In the genomic region with DNA sequence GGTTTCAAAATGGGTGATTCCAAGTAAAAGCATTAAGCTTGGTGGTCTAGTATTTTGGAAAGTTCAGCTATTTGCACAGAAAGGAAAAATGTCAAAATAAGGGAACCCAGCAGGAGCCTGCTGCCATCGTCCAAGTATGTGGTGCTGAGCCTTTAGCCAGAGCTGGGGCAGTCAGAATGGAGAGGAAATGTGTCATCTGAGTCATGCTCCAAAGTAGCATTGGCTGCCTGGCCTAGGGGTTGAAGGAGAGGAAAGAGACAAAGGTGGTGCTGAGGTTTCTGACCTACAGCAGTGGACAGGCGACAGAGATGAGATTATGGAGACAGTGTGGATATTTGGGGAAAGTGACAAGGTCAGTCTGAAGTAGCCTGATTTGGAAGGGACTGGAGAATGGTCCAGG, we compare ENCODE assay signal across 27 cellular contexts.
A peak's percentile ranks its signal among the peaks of the same experiment; 100 is the strongest.
DNase-seq lines count a peak whose midpoint lies in the region; TF ChIP-seq lines count a peak whose summit lies in the region.
"Had no signal": no experiment of that assay in that cellular context is flagged by ENCODE, and none has a peak within 500 bp of the region (broad histone marks: within the 10 kb centered on the region; RNA-seq: fewer than 3 reads in every experiment).

No MANE protein-coding gene starts in this region.

- H3K4me1 ChIP-seq in ascending aorta (peaks cover 2 to 55% of the 10 kb centered on the region in 2 donors), H9 (ENCODE audit: insufficient read depth, low read length) (no peaks in the 10 kb centered on the region)
- H3K4me1 ChIP-seq: BLaER1 treated with 17β-estradiol and CSF1 and Interleukin-3, amounts not matched to agents 10 nM and 100 nM; Caco-2 had no signal

- peaks cover 2% of the 10 kb centered on the region for H4K20me1 ChIP-seq in H9 (ENCODE audit: control insufficient read depth, insufficient read depth, insufficient read length)
- H4K20me1 ChIP-seq: BLaER1 treated with 17β-estradiol and CSF1 and Interleukin-3, amounts not matched to agents 10 nM and 100 nM had no signal

- H2BK120ac ChIP-seq in H9 (ENCODE audit: low read depth, low read length, poor library complexity, severe bottlenecking) = no peak overlapping the region

- WGBS in H9 (ENCODE audit: extremely low coverage, insufficient read length, low lambda C conversion rate) = no CpG with 5 or more reads among the region's 2 CpGs

- no peak overlapping the region for H3K9ac ChIP-seq in H9 (ENCODE audit: extremely low read depth, insufficient read length, low read length)
- H3K9ac ChIP-seq: BLaER1 treated with 17β-estradiol and CSF1 and Interleukin-3, amounts not matched to agents 10 nM and 100 nM had no signal

- H3K4me3 ChIP-seq in ascending aorta = no peak overlapping the region
- H3K4me3 ChIP-seq: BLaER1 treated with 17β-estradiol and CSF1 and Interleukin-3, amounts not matched to agents 10 nM and 100 nM; heart left ventricle; K562; psoas muscle; upper lobe of right lung had no signal

- H3K9me3 Mint-ChIP-seq in H9 = no peaks in the 10 kb centered on the region; a peak in 1 of 5 replicates
- H3K9me3 Mint-ChIP-seq: activated naive CD4-positive, alpha-beta T cell treated with anti-CD3 and anti-CD28 coated beads, Interleukin-2, amount 10 ng/mL, durations not matched to agents 7 days and 5 days; WTC11 had no signal

- no peaks in the 10 kb centered on the region for H3K79me1 ChIP-seq in H9 (ENCODE audit: insufficient read depth, low read depth, low read length, poor library complexity, severe bottlenecking)

- H3K23me2 ChIP-seq in H9 (ENCODE audit: insufficient read length, low read depth, low read length, poor library complexity, severe bottlenecking) = no peaks in the 10 kb centered on the region

- TF ChIP-seq CTCF in ascending aorta (IDR thresholded peaks at IDR 0.05) (no peak), H9 (conservative IDR thresholded peaks at IDR 0.05) (no peak)

- H3K4ac ChIP-seq in H9 (ENCODE audit: low read depth, low read length) = no peak overlapping the region

- no peak overlapping the region for H2BK12ac ChIP-seq in H9 (ENCODE audit: insufficient read length, low read depth, low read length)

- H3K27ac ChIP-seq in ascending aorta = peak overlapping the region; percentile 61 to 92
- H3K27ac ChIP-seq in H9 (ENCODE audit: insufficient read length, low read depth, low read length) = no peak overlapping the region
- H3K27ac ChIP-seq: BLaER1 treated with 17β-estradiol and CSF1 and Interleukin-3, amounts not matched to agents 10 nM and 100 nM; heart left ventricle; neutrophil; psoas muscle; upper lobe of right lung had no signal

- no peaks in the 10 kb centered on the region for H3K36me3 ChIP-seq in ascending aorta
- H3K36me3 ChIP-seq: BLaER1 treated with 17β-estradiol and CSF1 and Interleukin-3, amounts not matched to agents 10 nM and 100 nM; heart left ventricle; neutrophil; upper lobe of right lung had no signal

- no peak overlapping the region for H2AK5ac ChIP-seq in H9 (ENCODE audit: insufficient read length, low read length)

- no peak overlapping the region for H3K23ac ChIP-seq in H9 (ENCODE audit: insufficient read length, low read depth, low read length)

- intact Hi-C loops in ascending aorta (cut with DNase I) = loop anchor here (5.0 kb wide), 1 partner anchor 115 kb away; no protein-coding TSS in a partner anchor

- H3K56ac ChIP-seq in H9 (ENCODE audit: insufficient read length, low read depth, low read length) = no peak overlapping the region

- no peak overlapping the region for H4K91ac ChIP-seq in H9 (ENCODE audit: insufficient read length, low read depth, low read length)

- no peaks in the 10 kb centered on the region for H3K36me3 Mint-ChIP-seq in H9 (ENCODE audit: insufficient read depth in 1 of 3, low read depth in 3 of 3)
- H3K36me3 Mint-ChIP-seq: activated naive CD4-positive, alpha-beta T cell treated with anti-CD3 and anti-CD28 coated beads, Interleukin-2, amount 10 ng/mL, durations not matched to agents 7 days and 5 days; WTC11 had no signal

- no peak overlapping the region for H4K8ac ChIP-seq in H9 (replicated peaks; ENCODE audit: insufficient read length, low read depth, low read length)

- H3K27me3 ChIP-seq in ascending aorta = no peaks in the 10 kb centered on the region
- no peaks in the 10 kb centered on the region for H3K27me3 ChIP-seq in H9 (ENCODE audit: insufficient read depth, low read length)
- H3K27me3 ChIP-seq: BLaER1 treated with 17β-estradiol and CSF1 and Interleukin-3, amounts not matched to agents 10 nM and 100 nM; heart left ventricle; neutrophil; upper lobe of right lung had no signal

- no peak overlapping the region for H3K27ac Mint-ChIP-seq in H9
- H3K27ac Mint-ChIP-seq: activated naive CD4-positive, alpha-beta T cell treated with anti-CD3 and anti-CD28 coated beads, Interleukin-2, amount 10 ng/mL, durations not matched to agents 7 days and 5 days; memory B cell; WTC11 had no signal

- no peak overlapping the region for H3T11ph ChIP-seq in H9 (ENCODE audit: low read length)

- H2BK15ac ChIP-seq in H9 (ENCODE audit: low read depth, low read length) = no peak overlapping the region

- H3K18ac ChIP-seq in H9 (ENCODE audit: insufficient read length, low read depth, low read length) = no peak overlapping the region

- H3K14ac ChIP-seq in H9 (ENCODE audit: insufficient read depth, low read length) = no peak overlapping the region

- H2AFZ ChIP-seq in H9 (ENCODE audit: low read length) = no peak overlapping the region

- H3K27me3 Mint-ChIP-seq in H9 (ENCODE audit: low read depth) = peaks cover 11% of the 10 kb centered on the region

- H3K4me1 Mint-ChIP-seq in H9 = peaks cover 0 to 2% of the 10 kb centered on the region in 2 experiments; a peak in 1 of 4 replicates
- H3K4me1 Mint-ChIP-seq: activated naive CD4-positive, alpha-beta T cell treated with anti-CD3 and anti-CD28 coated beads, Interleukin-2, amount 10 ng/mL, durations not matched to agents 7 days and 5 days; WTC11 had no signal

- H3K9me3 ChIP-seq in ascending aorta = no peaks in the 10 kb centered on the region
- no peaks in the 10 kb centered on the region for H3K9me3 ChIP-seq in H9 (ENCODE audit: control insufficient read depth, low read depth, low read length)
- H3K9me3 ChIP-seq: BLaER1 treated with 17β-estradiol and CSF1 and Interleukin-3, amounts not matched to agents 10 nM and 100 nM; Caco-2; heart left ventricle; neutrophil; psoas muscle; upper lobe of right lung had no signal

- no peak overlapping the region for H4K5ac ChIP-seq in H9 (ENCODE audit: insufficient read length, low read depth, low read length)

- H3K79me2 ChIP-seq in H9 (ENCODE audit: insufficient read depth, low read length) = no peaks in the 10 kb centered on the region

- peak; percentile 33 for DNase-seq in AG08395 (ENCODE audit: low spot score)
- peak; percentile 28 for DNase-seq in HCEC 1CT
- peak in 1 of 2 donors; percentile 72 for DNase-seq in ascending aorta (ENCODE audit: low spot score in 2 of 2)
- peak; percentile 15 for DNase-seq in iris pigment epithelial cell (ENCODE audit: low read depth)
- DNase-seq in H9 = no peak
- no peak for DNase-seq in activated effector memory CD4-positive, alpha-beta T cell treated with Interleukin-2 at 50 U/mL for 16 hours
- no peak for DNase-seq in NCI-H526 (lab: John Stamatoyannopoulos, UW)
- DNase-seq in NCI-H1436 treated with DMSO at 0.1 percent for 48 hours (lab: John Stamatoyannopoulos, UW) = no peak
- DNase-seq: activated naive CD4-positive, alpha-beta T cell treated with anti-CD3 and anti-CD28 coated beads, Interleukin-2, amount 10 ng/mL, durations not matched to agents 7 days and 5 days; amniotic stem cell; Caco-2; dermis blood vessel endothelial cell; DND-41; heart left ventricle; left colon; MV-4-11; NCI-H1694 treated with DMSO at 0.1 percent for 48 hours; NCI-H2171 treated with DMSO at 0.1 percent for 48 hours; NCI-H524 treated with DMSO at 0.1 percent for 48 hours; psoas muscle; stimulated activated CD8-positive, alpha-beta memory T cell treated with anti-CD3 and anti-CD28 coated beads, Interleukin-4, amount 100 ng/mL, for 48 hours; upper lobe of right lung had no signal

- H3K4me2 ChIP-seq in H9 (ENCODE audit: insufficient read depth, insufficient read length, low read length) = no peak overlapping the region
- H3K4me2 ChIP-seq: BLaER1 treated with 17β-estradiol and CSF1 and Interleukin-3, amounts not matched to agents 10 nM and 100 nM had no signal

- H2BK5ac ChIP-seq in H9 (ENCODE audit: insufficient read length, low read length) = no peak overlapping the region

- no peak overlapping the region for H3K4me3 Mint-ChIP-seq in H9
- H3K4me3 Mint-ChIP-seq: activated naive CD4-positive, alpha-beta T cell treated with anti-CD3 and anti-CD28 coated beads, Interleukin-2, amount 10 ng/mL, durations not matched to agents 7 days and 5 days; memory B cell; WTC11 had no signal

- H2BK20ac ChIP-seq in H9 (ENCODE audit: low read depth, low read length, poor library complexity, severe bottlenecking) = no peak overlapping the region

Comparison
In these comparisons a context has a peak if more than half of its experiments do, and no peak if none do; other contexts are left out.
1. DNase-seq: peak in AG08395 (single experiment), HCEC 1CT (single experiment) and iris pigment epithelial cell (single experiment); none in H9 (single experiment), activated effector memory CD4-positive, alpha-beta T cell treated with Interleukin-2 at 50 U/mL for 16 hours (single experiment), NCI-H526 (0 of 2) and NCI-H1436 treated with DMSO at 0.1 percent for 48 hours (single experiment).